Comparison of ENCODE assay signal across 30 cellular contexts in genomic region chr20:16752082-16752481, GRCh38. TPM values are rescaled to one million over a fixed set of nuclear protein-coding genes. Genes with fewer than 3 reads are reported as not detected.
"Had no signal": no experiment of that assay in that cellular context is flagged by ENCODE, and none has a peak within 500 bp of the region (broad histone marks: within the 10 kb centered on the region; RNA-seq: fewer than 3 reads in every experiment).

No MANE protein-coding gene starts in this region.

- H3K9me3 Mint-ChIP-seq: natural killer cell treated with Interleukin-12 subunit alpha and Interleukin-12 subunit beta and Interleukin-15 and Interleukin-18, amount 100 ng/mL, for 72 hours had no signal

- H3K79me2 ChIP-seq: hepatocyte had no signal

- H3K4me3 ChIP-seq: hepatocyte, left ventricle myocardium inferior, lung, ovary, prostate gland, right lobe of liver, smooth muscle cell, suprapubic skin, thoracic aorta, tibial artery, upper lobe of right lung had no signal

- H3K27me3 ChIP-seq: hepatocyte, ovary, right lobe of liver, upper lobe of right lung had no signal

- H3K4me2 ChIP-seq: hepatocyte, smooth muscle cell had no signal

- ATAC-seq: naive thymus-derived CD4-positive, alpha-beta T cell; natural killer cell treated with Interleukin-12 subunit alpha and Interleukin-12 subunit beta and Interleukin-15 and Interleukin-18, amount 100 ng/mL, for 72 hours; upper lobe of right lung had no signal

- H2AFZ ChIP-seq: hepatocyte had no signal

- H3K27ac ChIP-seq: hepatocyte, left ventricle myocardium inferior, ovary, prostate gland, right lobe of liver, suprapubic skin, thoracic aorta, tibial artery, upper lobe of right lung had no signal

- H3K4me1 Mint-ChIP-seq: mesothelial cell of epicardium had no signal

- H3K36me3 ChIP-seq: left ventricle myocardium inferior, ovary, prostate gland, right lobe of liver, suprapubic skin, thoracic aorta, tibial artery, upper lobe of right lung had no signal

- H3K27ac Mint-ChIP-seq: mesothelial cell of epicardium; naive thymus-derived CD4-positive, alpha-beta T cell; natural killer cell treated with Interleukin-12 subunit alpha and Interleukin-12 subunit beta and Interleukin-15 and Interleukin-18, amount 100 ng/mL, for 72 hours; stimulated activated naive CD8-positive, alpha-beta T cell treated with anti-CD3 and anti-CD28 coated beads, Interleukin-15, Interleukin-2, amounts not matched to agents 100 ng/mL and 50 ng/mL, for 24 hours had no signal

- H3K4me1 ChIP-seq: left ventricle myocardium inferior, prostate gland, right lobe of liver, suprapubic skin, tibial artery, upper lobe of right lung had no signal

- H3K4me3 Mint-ChIP-seq: mesothelial cell of epicardium; naive thymus-derived CD4-positive, alpha-beta T cell; natural killer cell treated with Interleukin-12 subunit alpha and Interleukin-12 subunit beta and Interleukin-15 and Interleukin-18, amount 100 ng/mL, for 72 hours; stimulated activated naive CD8-positive, alpha-beta T cell treated with anti-CD3 and anti-CD28 coated beads, Interleukin-15, Interleukin-2, amounts not matched to agents 100 ng/mL and 50 ng/mL, for 24 hours had no signal

- DNase-seq: islet precursor cell; left ventricle myocardium inferior; mesendoderm; naive thymus-derived CD4-positive, alpha-beta T cell; ovary; posterior cingulate gyrus; right lobe of liver; stimulated activated CD4-positive, alpha-beta T cell treated with anti-CD3 and anti-CD28 coated beads, Interleukin-1b, Interleukin-23, amount 100 ng/mL, for 48 hours; stimulated activated CD4-positive, alpha-beta T cell treated with anti-CD3 and anti-CD28 coated beads, Interleukin-2, amount 100 ng/mL, for 48 hours; stimulated activated CD4-positive, alpha-beta T cell treated with anti-CD3 and anti-CD28 coated beads, Interleukin-4, amount 100 ng/mL, for 4 hours; stimulated activated CD8-positive, alpha-beta memory T cell treated with anti-CD3 and anti-CD28 coated beads, Interleukin-4, amount 100 ng/mL, for 48 hours; stimulated activated naive CD4-positive, alpha-beta T cell; tibial artery; trophoblast cell; upper lobe of right lung had no signal

- H3K9me3 ChIP-seq: left ventricle myocardium inferior, ovary, prostate gland, right lobe of liver, suprapubic skin, thoracic aorta, tibial artery, upper lobe of right lung had no signal

- H3K36me3 Mint-ChIP-seq: mesothelial cell of epicardium; natural killer cell treated with Interleukin-12 subunit alpha and Interleukin-12 subunit beta and Interleukin-15 and Interleukin-18, amount 100 ng/mL, for 72 hours had no signal

RNA-seq across cellular contexts. Expression of gene OTOR, which starts 3.9 kb away (rescaled TPM):
- total RNA-seq: kidney epithelial cell; left ventricle myocardium inferior; lower leg skin; lung; mesothelial cell of epicardium; mononuclear cell; naive thymus-derived CD4-positive, alpha-beta T cell; natural killer cell treated with Interleukin-12 subunit alpha and Interleukin-12 subunit beta and Interleukin-15 and Interleukin-18, amount 100 ng/mL, for 72 hours; omental fat pad; ovary; prostate gland; right lobe of liver; skeletal muscle tissue; smooth muscle cell; subcutaneous adipose tissue; suprapubic skin; thoracic aorta; upper lobe of right lung had no signal
